1 cellular context compared by ENCODE assay signal in genomic region chr3:50088725-50089602, GRCh38.
TF ChIP-seq lines count a peak whose summit lies in the region.

TSS of gene RBM5 (plus strand) at chr3:50088919. CDS start at chr3:50090435, 1,516 bp downstream.

TF ChIP-seq in HepG2, 621 proteins besides CTCF, POLR2A, EP300 and RAD21 (continued from another document and continues in another):
- no peak for TF ChIP-seq ZHX1 (CRISPR knock-in tag; IDR thresholded peaks at IDR 0.05; ENCODE audit: low read depth)
- TF ChIP-seq ZNF644 (CRISPR knock-in tag; IDR thresholded peaks at IDR 0.05; ENCODE audit: low read depth): no peak
- peak; percentile 78 for TF ChIP-seq ZNF687 (CRISPR knock-in tag; IDR thresholded peaks at IDR 0.05)
- no peak for TF ChIP-seq ATF3 (CRISPR knock-in tag; IDR thresholded peaks at IDR 0.05)
- no peak for TF ChIP-seq U2AF2 (IDR thresholded peaks at IDR 0.05; ENCODE audit: low read depth, low read length)
- TF ChIP-seq SIN3B (IDR thresholded peaks at IDR 0.05; ENCODE audit: low read length): no peak
- no peak for TF ChIP-seq PRDM4 (CRISPR knock-in tag; IDR thresholded peaks at IDR 0.05; ENCODE audit: borderline replicate concordance)
- 0 out of 2 replicates have a peak, but pooled peaks have one; percentile 32 for TF ChIP-seq ZBTB43 (CRISPR knock-in tag; conservative IDR thresholded peaks at IDR 0.05)
- no peak for TF ChIP-seq EEA1 (CRISPR knock-in tag; IDR thresholded peaks at IDR 0.05; ENCODE audit: borderline replicate concordance)
- TF ChIP-seq PHB2 (IDR thresholded peaks at IDR 0.05; ENCODE audit: partially characterized antibody): no peak
- peak; percentile 99 for TF ChIP-seq THAP9 (CRISPR knock-in tag; IDR thresholded peaks at IDR 0.05; ENCODE audit: borderline replicate concordance)
- TF ChIP-seq NR2F2 (IDR thresholded peaks at IDR 0.05; ENCODE audit: borderline replicate concordance, low read depth): no peak
- TF ChIP-seq XBP1 (CRISPR knock-in tag; IDR thresholded peaks at IDR 0.05): no peak
- no peak for TF ChIP-seq TARDBP (CRISPR knock-in tag; IDR thresholded peaks at IDR 0.05)
- TF ChIP-seq PAX8 (CRISPR knock-in tag; IDR thresholded peaks at IDR 0.05; ENCODE audit: borderline replicate concordance): no peak
- TF ChIP-seq FLYWCH1 (CRISPR knock-in tag; IDR thresholded peaks at IDR 0.05): no peak
- peak; percentile 35; the same call in 1 of the 2 replicates for TF ChIP-seq ZIK1 (CRISPR knock-in tag; IDR thresholded peaks at IDR 0.05; ENCODE audit: borderline replicate concordance, low read depth)
- no peak for TF ChIP-seq IRX3 (CRISPR knock-in tag; IDR thresholded peaks at IDR 0.05; ENCODE audit: borderline replicate concordance, low read depth)
- TF ChIP-seq SOX6 (IDR thresholded peaks at IDR 0.05): no peak
- TF ChIP-seq SOX6 (CRISPR knock-in tag; IDR thresholded peaks at IDR 0.05): no peak; the same call in 1 of the 2 replicates
- TF ChIP-seq SIX1 (CRISPR knock-in tag; IDR thresholded peaks at IDR 0.05; ENCODE audit: borderline replicate concordance): no peak
- no peak for TF ChIP-seq ZNF33A (CRISPR knock-in tag; IDR thresholded peaks at IDR 0.05; ENCODE audit: borderline replicate concordance)
- TF ChIP-seq ZNF678 (CRISPR knock-in tag; IDR thresholded peaks at IDR 0.05): no peak
- 0 out of 2 replicates have a peak, but pooled peaks have one; percentile 28 for TF ChIP-seq ZMAT3 (CRISPR knock-in tag; conservative IDR thresholded peaks at IDR 0.05)
- TF ChIP-seq ZNF800 (CRISPR knock-in tag; IDR thresholded peaks at IDR 0.05): no peak
- no peak for TF ChIP-seq HDAC6 (IDR thresholded peaks at IDR 0.05; ENCODE audit: low read depth, low read length)
- no peak for TF ChIP-seq PHF21A (CRISPR knock-in tag; IDR thresholded peaks at IDR 0.05)
- TF ChIP-seq FOXO4 (CRISPR knock-in tag; conservative IDR thresholded peaks at IDR 0.05): no peak
- TF ChIP-seq ZNF30 (CRISPR knock-in tag; IDR thresholded peaks at IDR 0.05): no peak; the same call in 1 of the 2 replicates
- TF ChIP-seq ZNF615 (CRISPR knock-in tag; IDR thresholded peaks at IDR 0.05; ENCODE audit: borderline replicate concordance): no peak
- no peak for TF ChIP-seq ZBTB7A (CRISPR knock-in tag; IDR thresholded peaks at IDR 0.05)
- no peak for TF ChIP-seq ZSCAN22 (CRISPR knock-in tag; IDR thresholded peaks at IDR 0.05)
- TF ChIP-seq NFE2 (CRISPR knock-in tag; IDR thresholded peaks at IDR 0.05): no peak
- no peak for TF ChIP-seq IRF1 (CRISPR knock-in tag; IDR thresholded peaks at IDR 0.05; ENCODE audit: low read depth)
- TF ChIP-seq ATF4 (CRISPR knock-in tag; IDR thresholded peaks at IDR 0.05): no peak
- TF ChIP-seq ZNF614 (CRISPR knock-in tag; IDR thresholded peaks at IDR 0.05; ENCODE audit: borderline replicate concordance): peak; percentile 3; the same call in 1 of the 2 replicates
